In the genomic region with DNA sequence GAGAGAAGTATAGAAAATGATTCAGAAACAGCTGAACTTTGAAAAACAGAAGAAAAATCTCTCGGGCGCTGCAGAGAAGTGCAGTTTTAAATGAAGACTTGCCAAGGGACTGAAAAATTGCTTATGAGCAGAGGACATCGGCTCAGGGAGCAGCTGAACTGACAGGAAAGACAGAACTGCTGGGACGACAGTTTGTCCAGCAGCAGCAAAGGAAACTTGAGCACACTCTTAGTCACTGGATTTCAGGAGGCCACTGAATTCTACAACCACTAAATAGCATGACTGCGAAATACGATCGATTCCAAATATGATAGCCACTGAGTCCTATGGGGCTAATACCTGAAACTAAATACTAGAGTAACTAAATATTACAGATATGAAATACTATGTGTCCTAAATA, we compare ENCODE assay signal across 35 cellular contexts. TPM values are rescaled to one million over a fixed set of nuclear protein-coding genes. Genes with fewer than 3 reads are reported as not detected.
"Had no signal": no experiment of that assay in that cellular context is flagged by ENCODE, and none has a peak within 500 bp of the region (broad histone marks: within the 10 kb centered on the region; RNA-seq: fewer than 3 reads in every experiment).

No MANE protein-coding gene starts in this region.

- H3K4me3 Mint-ChIP-seq: naive thymus-derived CD4-positive, alpha-beta T cell; natural killer cell treated with Interleukin-12 subunit alpha and Interleukin-12 subunit beta and Interleukin-15 and Interleukin-18, amount 100 ng/mL, for 72 hours; nephron progenitor cell; neural crest cell; stimulated activated memory B cell treated with anti-CD40 and anti-IgM and Interleukin-4, amounts not matched to agents 10 μg/mL and 1 μg/mL and 100 μg/mL, for 72 hours; stimulated activated naive CD8-positive, alpha-beta T cell treated with anti-CD3 and anti-CD28 coated beads, Interleukin-15, amount 100 ng/mL, for 72 hours; type B pancreatic cell had no signal

- H3K27me3 ChIP-seq: ovary, right lobe of liver, sigmoid colon, spleen, suprapubic skin, testis, tibial artery, transverse colon, upper lobe of right lung, uterus had no signal

- H3K27ac Mint-ChIP-seq: natural killer cell treated with Interleukin-12 subunit alpha and Interleukin-12 subunit beta and Interleukin-15 and Interleukin-18, amount 100 ng/mL, for 72 hours; nephron progenitor cell; progenitor cell of endocrine pancreas; stimulated activated memory B cell treated with anti-CD40 and anti-IgM and Interleukin-4, amounts not matched to agents 10 μg/mL and 1 μg/mL and 100 μg/mL, for 72 hours; stimulated activated naive CD8-positive, alpha-beta T cell treated with anti-CD3 and anti-CD28 coated beads, Interleukin-15, amount 100 ng/mL, for 72 hours; type B pancreatic cell had no signal

- H3K79me2 ChIP-seq: parathyroid adenoma had no signal

- H3K27me3 Mint-ChIP-seq: naive thymus-derived CD4-positive, alpha-beta T cell; natural killer cell treated with Interleukin-12 subunit alpha and Interleukin-12 subunit beta and Interleukin-15 and Interleukin-18, amount 100 ng/mL, for 72 hours; progenitor cell of endocrine pancreas; stimulated activated memory B cell treated with anti-CD40 and anti-IgM and Interleukin-4, amounts not matched to agents 10 μg/mL and 1 μg/mL and 100 μg/mL, for 72 hours; stimulated activated naive CD8-positive, alpha-beta T cell treated with anti-CD3 and anti-CD28 coated beads, Interleukin-15, amount 100 ng/mL, for 72 hours; type B pancreatic cell had no signal

- H3K4me3 ChIP-seq: ovary, psoas muscle, right lobe of liver, sigmoid colon, skin epidermis, smooth muscle cell, spleen, suprapubic skin, testis, tibial artery, transverse colon, upper lobe of right lung, uterus had no signal

- DNase-seq: naive thymus-derived CD4-positive, alpha-beta T cell; nephron progenitor cell; occipital lobe; ovary; posterior cingulate gyrus; psoas muscle; right cardiac atrium; right lobe of liver; sigmoid colon; spleen; stimulated activated CD4-positive, alpha-beta T cell treated with anti-CD3 and anti-CD28 coated beads, Interleukin-12 subunit alpha, Interleukin-12 subunit beta, amount 100 ng/mL, for 4 hours; stimulated activated CD4-positive, alpha-beta T cell treated with anti-CD3 and anti-CD28 coated beads, Interleukin-1b, Interleukin-23, amount 100 ng/mL, for 48 hours; stimulated activated CD4-positive, alpha-beta T cell treated with anti-CD3 and anti-CD28 coated beads, Interleukin-4, amount 100 ng/mL, for 1 hour; stimulated activated CD4-positive, alpha-beta T cell treated with anti-CD3 and anti-CD28 coated beads, Interleukin-4, amount 100 ng/mL, for 4 hours; stimulated activated CD8-positive, alpha-beta memory T cell treated with anti-CD3 and anti-CD28 coated beads, Interleukin-4, amount 100 ng/mL, for 48 hours; stimulated activated naive CD4-positive, alpha-beta T cell; stimulated activated naive CD8-positive, alpha-beta T cell treated with anti-CD3 and anti-CD28 coated beads, Interleukin-15, amount 100 ng/mL, for 72 hours; stimulated activated naive CD8-positive, alpha-beta T cell treated with anti-CD3 and anti-CD28 coated beads, Interleukin-15, Interleukin-2, amounts not matched to agents 100 U/mL and 50 U/mL, for 24 hours; substantia nigra; testis; tibial artery; transverse colon; uterus had no signal

- H2AFZ ChIP-seq: parathyroid adenoma had no signal

- ATAC-seq: naive thymus-derived CD4-positive, alpha-beta T cell; natural killer cell treated with Interleukin-12 subunit alpha and Interleukin-12 subunit beta and Interleukin-15 and Interleukin-18, amount 100 ng/mL, for 72 hours; psoas muscle; right cardiac atrium; right lobe of liver; stimulated activated memory B cell treated with anti-CD40 and anti-IgM and Interleukin-4, amounts not matched to agents 10 μg/mL and 1 μg/mL and 100 μg/mL, for 72 hours; stimulated activated naive CD8-positive, alpha-beta T cell treated with anti-CD3 and anti-CD28 coated beads, Interleukin-15, amount 100 ng/mL, for 72 hours; stimulated activated naive CD8-positive, alpha-beta T cell treated with anti-CD3 and anti-CD28 coated beads, Interleukin-15, Interleukin-2, amounts not matched to agents 100 U/mL and 50 U/mL, for 24 hours; upper lobe of right lung had no signal

- H3K4me1 ChIP-seq: parathyroid adenoma, psoas muscle, right lobe of liver, sigmoid colon, spleen, suprapubic skin, testis, tibial artery, transverse colon, upper lobe of right lung, uterus had no signal

- H3K27ac ChIP-seq: ovary, parathyroid adenoma, psoas muscle, right lobe of liver, sigmoid colon, skin epidermis, spleen, suprapubic skin, testis, tibial artery, transverse colon, upper lobe of right lung, uterus had no signal

- H3K9me3 ChIP-seq: ovary, right lobe of liver, suprapubic skin, testis had no signal

- H3K4me2 ChIP-seq: smooth muscle cell had no signal

- H3K4me1 Mint-ChIP-seq: naive thymus-derived CD4-positive, alpha-beta T cell; nephron progenitor cell; neural crest cell; stimulated activated memory B cell treated with anti-CD40 and anti-IgM and Interleukin-4, amounts not matched to agents 10 μg/mL and 1 μg/mL and 100 μg/mL, for 72 hours; stimulated activated naive CD8-positive, alpha-beta T cell treated with anti-CD3 and anti-CD28 coated beads, Interleukin-15, amount 100 ng/mL, for 72 hours had no signal

- H3K9ac ChIP-seq: parathyroid adenoma had no signal

- H3K36me3 ChIP-seq: ovary, right lobe of liver, suprapubic skin, transverse colon, upper lobe of right lung, uterus had no signal

RNA-seq across cellular contexts. Expression of gene LEP, which starts 43.0 kb away (rescaled TPM):
- total RNA-seq: natural killer cell treated with Interleukin-12 subunit alpha and Interleukin-12 subunit beta and Interleukin-15 and Interleukin-18, amount 100 ng/mL, for 72 hours; neural crest cell; occipital lobe; progenitor cell of endocrine pancreas; renal cortical epithelial cell; right lobe of liver; smooth muscle cell; upper lobe of right lung; urinary bladder; uterus had no signal
- polyA plus RNA-seq: naive thymus-derived CD4-positive, alpha-beta T cell; smooth muscle cell had no signal
